ENCODE assay signal across 8 cellular contexts in the genomic region with DNA sequence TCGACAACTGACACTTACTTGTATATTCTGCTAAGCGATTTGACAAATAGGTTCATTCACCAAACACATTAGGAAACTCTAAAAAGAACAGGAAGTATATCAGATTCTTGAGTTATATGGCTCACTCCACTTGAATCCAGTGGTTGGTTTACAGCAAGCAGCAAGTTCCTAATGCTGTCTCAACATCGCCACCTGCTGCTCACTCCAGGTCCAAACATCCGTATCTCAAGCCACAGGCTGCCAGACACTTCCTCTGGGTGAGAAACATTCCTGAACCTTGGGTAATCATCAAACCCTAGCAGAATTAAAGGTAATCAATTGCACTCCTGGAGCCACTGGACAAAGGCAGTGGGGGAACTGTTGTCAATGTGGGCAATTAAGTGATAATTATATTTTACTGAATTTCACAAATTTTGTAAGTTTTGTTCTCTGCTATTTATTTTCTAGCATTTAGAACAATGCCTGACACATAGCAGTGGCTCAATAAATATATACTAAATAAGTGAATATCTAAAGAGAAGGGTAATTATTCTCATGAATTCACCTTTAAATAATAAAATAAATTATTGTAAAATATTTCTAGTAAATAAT.
DNase-seq lines count a peak whose midpoint lies in the region; ATAC-seq and TF ChIP-seq lines count a peak whose summit lies in the region.

No MANE protein-coding gene starts in this region.

- peaks cover 2% of the 10 kb centered on the region for H3K4me1 Mint-ChIP-seq in activated B cell treated with CpG ODN at 0.5 μM for 24 hours

- H3K27ac ChIP-seq in caudate nucleus (ENCODE audit: low read depth, low read length), result no peak overlapping the region

- H3K27me3 ChIP-seq in kidney epithelial cell (ENCODE audit: control insufficient read depth, insufficient read depth, low read length), result no peaks in the 10 kb centered on the region

- no peaks in the 10 kb centered on the region for H3K27me3 Mint-ChIP-seq in activated B cell treated with CpG ODN at 0.5 μM for 24 hours

- H3K4me3 ChIP-seq in AG04449 (ENCODE audit: low read depth, low read length) (no peak overlapping the region), kidney epithelial cell (ENCODE audit: low read depth, low read length) (no peak overlapping the region)

- intact Hi-C loops in activated B cell treated with CpG ODN at 0.5 μM for 24 hours (cut with micrococcal nuclease), result loop anchor here (1.0 to 5.0 kb wide), 5 partner anchors 23 to 517 kb away; no protein-coding TSS in a partner anchor

- peaks cover 19% of the 10 kb centered on the region for H3K36me3 Mint-ChIP-seq in activated B cell treated with CpG ODN at 0.5 μM for 24 hours (ENCODE audit: low read depth)

- H3K4me3 Mint-ChIP-seq in activated B cell treated with CpG ODN at 0.5 μM for 24 hours, result no peak overlapping the region

- CTCF ChIA-PET in AG04449 (lab: Yijun Ruan, JAX), result interaction anchor here (0.7 to 3.1 kb wide), 11 partner anchors 9 to 335 kb away, joined by 3 to 20 read pairs (median 5); no protein-coding TSS in a partner anchor
- CTCF ChIA-PET in activated B cell treated with CpG ODN at 0.5 μM for 24 hours (lab: Charles Lee), result interaction anchor here (1.0 to 7.2 kb wide), 7 partner anchors 9 to 216 kb away, joined by 3 to 40 read pairs (median 5); no protein-coding TSS in a partner anchor

- POLR2A ChIA-PET in AG04449 (lab: Yijun Ruan, JAX) (no interaction called here), activated B cell treated with CpG ODN at 0.5 μM for 24 hours (lab: Charles Lee) (no interaction called here)

- TF ChIP-seq CTCF in AG04449 (IDR thresholded peaks at IDR 0.05; ENCODE audit: insufficient read depth, low read length, missing control alignments) (peak; percentile 85), activated B cell treated with CpG ODN at 0.5 μM for 24 hours (IDR thresholded peaks at IDR 0.05) (no peak), kidney epithelial cell (IDR thresholded peaks at IDR 0.05; ENCODE audit: insufficient read depth, low read length, poor library complexity, severe bottlenecking) (peak; percentile 90)

- DNase-seq in AG04449 (ENCODE audit: low read depth, low spot score) (peak; percentile 54), NCI-H2171 treated with DMSO at 0.1 percent for 48 hours (lab: John Stamatoyannopoulos, UW) (peak; percentile 72), activated B cell treated with CpG ODN at 0.5 μM for 24 hours (peak; percentile 37), caudate nucleus (lab: John Stamatoyannopoulos, UW) (peak in 57 of 61 donors; percentile 3 to 90 (median 49)), kidney epithelial cell (ENCODE audit: low read depth) (peak; percentile 38)
- DNase-seq in stimulated activated CD4-positive, alpha-beta T cell treated with anti-CD3 and anti-CD28 coated beads, Interleukin-2, amount 100 ng/mL, for 4 hours (ENCODE audit: low read depth), result peak; percentile 50

- H3K27ac Mint-ChIP-seq in activated B cell treated with CpG ODN at 0.5 μM for 24 hours, result no peak overlapping the region

- ATAC-seq in GM18520 (IDR thresholded peaks at IDR 0.05; ENCODE audit: unreplicated experiment), result peak; percentile 74
- peak; percentile 93 for ATAC-seq in HG03064 (IDR thresholded peaks at IDR 0.05; ENCODE audit: low read depth, unreplicated experiment)
- ATAC-seq in activated B cell treated with CpG ODN at 0.5 μM for 24 hours (ENCODE audit: low read depth), result peak; percentile 93

- H3K9me3 Mint-ChIP-seq in activated B cell treated with CpG ODN at 0.5 μM for 24 hours, result no peaks in the 10 kb centered on the region

- no peaks in the 10 kb centered on the region for H3K36me3 ChIP-seq in kidney epithelial cell (ENCODE audit: control insufficient read depth, insufficient read depth, low read length)
